Comparison of ENCODE assay signal across 8 cellular contexts in the genomic region with DNA sequence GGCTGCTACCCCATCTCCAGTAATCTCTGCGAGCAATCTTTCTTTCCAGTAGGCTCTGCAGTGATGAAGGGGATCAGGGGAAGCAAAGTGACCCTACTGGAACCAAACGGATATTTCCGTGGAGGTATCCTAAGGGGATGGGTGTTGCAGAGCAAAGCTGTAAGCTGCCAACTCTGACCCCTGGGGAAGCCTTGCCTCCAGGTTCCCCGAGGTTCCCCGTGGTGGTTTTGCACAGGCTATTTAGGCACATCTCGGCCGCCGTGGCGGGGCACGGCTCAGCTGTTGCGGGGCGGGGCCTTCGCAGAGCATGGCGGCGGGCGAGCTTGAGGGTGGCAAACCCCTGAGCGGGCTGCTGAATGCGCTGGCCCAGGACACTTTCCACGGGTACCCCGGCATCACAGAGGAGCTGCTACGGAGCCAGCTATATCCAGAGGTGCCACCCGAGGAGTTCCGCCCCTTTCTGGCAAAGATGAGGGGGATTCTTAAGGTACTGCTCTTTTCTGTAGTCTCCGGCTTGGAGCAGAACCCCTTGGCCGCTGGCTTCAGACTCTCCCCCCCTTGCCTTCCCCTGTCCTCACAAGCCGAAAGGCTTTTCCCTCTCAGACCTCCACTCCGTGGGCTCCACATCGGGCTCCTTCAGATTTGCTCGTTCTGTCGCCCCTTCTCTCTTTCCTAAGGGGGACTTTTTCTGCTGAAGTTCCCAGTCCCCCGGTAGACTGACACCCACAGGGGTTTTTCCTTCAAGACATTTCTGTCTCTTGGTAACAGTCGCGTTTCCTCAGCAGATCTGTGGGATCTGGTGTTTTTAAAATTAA. TPM values are rescaled to one million over a fixed set of nuclear protein-coding genes. Genes with fewer than 3 reads are reported as not detected.
DNase-seq lines count a peak whose midpoint lies in the region; ATAC-seq and TF ChIP-seq lines count a peak whose summit lies in the region.

Gene COMMD1 (plus strand): TSS at position 303 of the 815 bp plus-strand sequence. CDS start 5 bp downstream, at position 308.

- H3F3A ChIP-seq in neural cell (ENCODE audit: insufficient read depth, low read length, poor library complexity, severe bottlenecking): no peaks in the 10 kb centered on the region

- H3K9ac ChIP-seq in DND-41 (ENCODE audit: low read depth, low read length): peak within 1 kb of the TSS; percentile 67
- peak within 1 kb of the TSS; percentile 63 for H3K9ac ChIP-seq in neural cell (ENCODE audit: low read length)

- H3K27ac ChIP-seq in DND-41 (ENCODE audit: low read length) (peak within 1 kb of the TSS; percentile 66), neural cell (ENCODE audit: low read length) (peak within 1 kb of the TSS; percentile 38), stomach (peak within 1 kb of the TSS; percentile 69 to 86 (median 82))

- H3K79me2 ChIP-seq in DND-41 (ENCODE audit: insufficient read depth, low read length) (peaks cover 3% of the 10 kb centered on the region; the same call in 1 of the 2 replicates), neural cell (replicated peaks; ENCODE audit: insufficient read depth, low read length) (peaks cover 8% of the 10 kb centered on the region)

- TF ChIP-seq CTCF in DND-41 (IDR thresholded peaks at IDR 0.05; ENCODE audit: borderline replicate concordance, extremely low read depth, low read length, poor library complexity, severe bottlenecking) (no peak), neural cell (IDR thresholded peaks at IDR 0.05; ENCODE audit: poor library complexity, severe bottlenecking) (no peak), stomach (IDR thresholded peaks at IDR 0.05) (peak in 1 of 7 experiments; percentile 13)

- TF ChIP-seq EP300 in neural cell (conservative IDR thresholded peaks at IDR 0.05; ENCODE audit: poor library complexity, severe bottlenecking): peak; percentile 11
- TF ChIP-seq EP300 in stomach (IDR thresholded peaks at IDR 0.05): no peak

- H3K9me3 ChIP-seq in DND-41 (ENCODE audit: insufficient read depth, low read length, severe bottlenecking) (no peaks in the 10 kb centered on the region), neural cell (ENCODE audit: low read length) (no peaks in the 10 kb centered on the region), stomach (no peaks in the 10 kb centered on the region)

- no peaks in the 10 kb centered on the region for H3K36me3 ChIP-seq in DND-41 (ENCODE audit: insufficient read depth, low read length)
- no peaks in the 10 kb centered on the region for H3K36me3 ChIP-seq in neural cell (ENCODE audit: insufficient read depth, low read length)
- H3K36me3 ChIP-seq in stomach: no peaks in the 10 kb centered on the region

- intact Hi-C loops in stomach (cut with DNase I; ENCODE audit: low total_unique reads): no loop called here

- H3K4me3 ChIP-seq in DND-41 (ENCODE audit: low read depth in 1 of 2, low read length in 2 of 2) (peak within 1 kb of the TSS; percentile 69 to 85), neural cell (ENCODE audit: low read length) (peak within 1 kb of the TSS; percentile 76), stomach (peak within 1 kb of the TSS; percentile 73 to 95 (median 84))
- H3K4me3 ChIP-seq in Jurkat, Clone E6-1 (ENCODE audit: low read length): peak within 1 kb of the TSS; percentile 95

- TF ChIP-seq POLR2A in Raji (IDR thresholded peaks at IDR 0.05; ENCODE audit: insufficient read depth, low read depth, low read length): peak; percentile 87
- TF ChIP-seq POLR2A in stomach (IDR thresholded peaks at IDR 0.05): peak in 2 of 4 donors; percentile 20 to 39

- H3K4me2 ChIP-seq in DND-41 (ENCODE audit: insufficient read depth, low read length) (peak within 1 kb of the TSS; percentile 98), neural cell (ENCODE audit: low read length) (peak within 1 kb of the TSS; percentile 46)

- H4K20me1 ChIP-seq in DND-41 (ENCODE audit: insufficient read depth, low read length) (no peaks in the 10 kb centered on the region), neural cell (ENCODE audit: insufficient read depth) (no peaks in the 10 kb centered on the region)

- H3K9me2 ChIP-seq in neural cell (ENCODE audit: insufficient read depth, low read length): no peaks in the 10 kb centered on the region

- H2AFZ ChIP-seq in DND-41 (ENCODE audit: low read depth, low read length) (peak within 1 kb of the TSS; percentile 99), neural cell (ENCODE audit: low read depth, low read length) (peak within 1 kb of the TSS; percentile 31)

- DNase-seq in DND-41 (peak; percentile 84), fibroblast of the conjunctiva (ENCODE audit: low read depth) (peak; percentile 35), stomach (peak; percentile 86)
- peak; percentile 70 for DNase-seq in Jurkat, Clone E6-1 (ENCODE audit: low read depth, low spot score)
- peak; percentile 72 for DNase-seq in activated effector memory CD4-positive, alpha-beta T cell treated with Interleukin-2 at 50 U/mL for 16 hours

- peak; percentile 98 for ATAC-seq in DND-41 (ENCODE audit: insufficient read depth, low read depth)
- peak; percentile 99 for ATAC-seq in GM21619 (IDR thresholded peaks at IDR 0.05; ENCODE audit: unreplicated experiment)

- H3K27me3 ChIP-seq in DND-41 (ENCODE audit: insufficient read depth, low read length, poor library complexity): no peaks in the 10 kb centered on the region
- H3K27me3 ChIP-seq in neural cell (ENCODE audit: insufficient read depth, low read depth, low read length): no peaks in the 10 kb centered on the region
- no peaks in the 10 kb centered on the region for H3K27me3 ChIP-seq in stomach

- 0 to 1% (median 1%) methylated on average over 27 to 33 of the region's 33 CpGs for WGBS in stomach, 5 donors

- peak; percentile 18 for TF ChIP-seq RAD21 in neural cell (conservative IDR thresholded peaks at IDR 0.05)

- H3K4me1 ChIP-seq in DND-41 (ENCODE audit: insufficient read depth, low read length) (peaks cover 23% of the 10 kb centered on the region), stomach (peaks cover 9 to 48% (median 39%) of the 10 kb centered on the region in 4 donors)

TF ChIP-seq in neural cell, 6 proteins besides CTCF, POLR2A, EP300 and RAD21:
- TF ChIP-seq, protein P1, sequence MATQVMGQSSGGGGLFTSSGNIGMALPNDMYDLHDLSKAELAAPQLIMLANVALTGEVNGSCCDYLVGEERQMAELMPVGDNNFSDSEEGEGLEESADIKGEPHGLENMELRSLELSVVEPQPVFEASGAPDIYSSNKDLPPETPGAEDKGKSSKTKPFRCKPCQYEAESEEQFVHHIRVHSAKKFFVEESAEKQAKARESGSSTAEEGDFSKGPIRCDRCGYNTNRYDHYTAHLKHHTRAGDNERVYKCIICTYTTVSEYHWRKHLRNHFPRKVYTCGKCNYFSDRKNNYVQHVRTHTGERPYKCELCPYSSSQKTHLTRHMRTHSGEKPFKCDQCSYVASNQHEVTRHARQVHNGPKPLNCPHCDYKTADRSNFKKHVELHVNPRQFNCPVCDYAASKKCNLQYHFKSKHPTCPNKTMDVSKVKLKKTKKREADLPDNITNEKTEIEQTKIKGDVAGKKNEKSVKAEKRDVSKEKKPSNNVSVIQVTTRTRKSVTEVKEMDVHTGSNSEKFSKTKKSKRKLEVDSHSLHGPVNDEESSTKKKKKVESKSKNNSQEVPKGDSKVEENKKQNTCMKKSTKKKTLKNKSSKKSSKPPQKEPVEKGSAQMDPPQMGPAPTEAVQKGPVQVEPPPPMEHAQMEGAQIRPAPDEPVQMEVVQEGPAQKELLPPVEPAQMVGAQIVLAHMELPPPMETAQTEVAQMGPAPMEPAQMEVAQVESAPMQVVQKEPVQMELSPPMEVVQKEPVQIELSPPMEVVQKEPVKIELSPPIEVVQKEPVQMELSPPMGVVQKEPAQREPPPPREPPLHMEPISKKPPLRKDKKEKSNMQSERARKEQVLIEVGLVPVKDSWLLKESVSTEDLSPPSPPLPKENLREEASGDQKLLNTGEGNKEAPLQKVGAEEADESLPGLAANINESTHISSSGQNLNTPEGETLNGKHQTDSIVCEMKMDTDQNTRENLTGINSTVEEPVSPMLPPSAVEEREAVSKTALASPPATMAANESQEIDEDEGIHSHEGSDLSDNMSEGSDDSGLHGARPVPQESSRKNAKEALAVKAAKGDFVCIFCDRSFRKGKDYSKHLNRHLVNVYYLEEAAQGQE (IDR thresholded peaks at IDR 0.05; ENCODE audit: borderline replicate concordance): peak; percentile 52
- TF ChIP-seq SMC3 (conservative IDR thresholded peaks at IDR 0.05; ENCODE audit: poor library complexity): peak; percentile 47
- no peak for TF ChIP-seq EZH2 (IDR thresholded peaks at IDR 0.05; ENCODE audit: borderline replicate concordance, insufficient read depth, low read length, poor library complexity, severe bottlenecking)
- peak; percentile 84 for TF ChIP-seq TAF1 (IDR thresholded peaks at IDR 0.05; ENCODE audit: low read depth)
- TF ChIP-seq MXI1 (conservative IDR thresholded peaks at IDR 0.05; ENCODE audit: poor library complexity, severe bottlenecking): peak; percentile 72
- peak; percentile 81 for TF ChIP-seq POLR2AphosphoS5 (IDR thresholded peaks at IDR 0.05)

RNA-seq across cellular contexts. Expression of gene COMMD1, which starts in this region (rescaled TPM):
- polyA plus RNA-seq in Jurkat, Clone E6-1 (2012; ENCODE audit: insufficient read depth, insufficient read length): 148 TPM
- polyA plus RNA-seq in neural cell (65.5 and 69.1 TPM in 2 replicates), stomach (10 to 100 TPM; 45.1 to 60.3 (median 48.6) TPM)
- 50.2 and 64.7 TPM in 2 replicates for polyA minus RNA-seq in neural cell
- total RNA-seq in stomach: 100 to 1,000 TPM in 2 of 5 donors, 10 to 100 TPM in 3; 12.1 to 155 (median 46.2) TPM

Comparison
In these comparisons a context has a peak if more than half of its experiments do, and no peak if none do; other contexts are left out.
1. Peak in every context shown above with its lines: DNase-seq, ATAC-seq, H3K4me3 ChIP-seq and H3K27ac ChIP-seq.
2. DNase-seq: peak in every context shown above with its lines; median percentile 86 in stomach; 84 in DND-41; 72 in activated effector memory CD4-positive, alpha-beta T cell treated with Interleukin-2 at 50 U/mL for 16 hours; 70 in Jurkat, Clone E6-1; 35 in fibroblast of the conjunctiva.